16 cellular contexts compared by ENCODE assay signal in genomic region chr9:121344062-121344696, GRCh38. TPM values are rescaled to one million over a fixed set of nuclear protein-coding genes. Genes with fewer than 3 reads are reported as not detected.
DNase-seq lines count a peak whose midpoint lies in the region; ATAC-seq and TF ChIP-seq lines count a peak whose summit lies in the region.
"Had no signal": no experiment of that assay in that cellular context is flagged by ENCODE, and none has a peak within 500 bp of the region (broad histone marks: within the 10 kb centered on the region; RNA-seq: fewer than 3 reads in every experiment).

No MANE protein-coding gene starts in this region.

- H3K9me3 Mint-ChIP-seq in activated T-helper 17 cell treated with anti-CD3 and anti-CD28 coated beads, Interleukin-2, amount 50 U/mL, for 72 hours: no peaks in the 10 kb centered on the region

- no peaks in the 10 kb centered on the region for H3K9me3 ChIP-seq in parathyroid adenoma (ENCODE audit: control insufficient read depth, low read length)
- H3K9me3 ChIP-seq: BLaER1, ovary, tibial artery had no signal

- no peak overlapping the region for H3K9ac ChIP-seq in parathyroid adenoma
- H3K9ac ChIP-seq: BLaER1 had no signal

- peaks cover 87% of the 10 kb centered on the region for H3K36me3 Mint-ChIP-seq in activated T-helper 17 cell treated with anti-CD3 and anti-CD28 coated beads, Interleukin-2, amount 50 U/mL, for 72 hours (ENCODE audit: low read depth)

- H3K27ac ChIP-seq in parathyroid adenoma: peak overlapping the region; percentile 63
- H3K27ac ChIP-seq: BLaER1, ovary had no signal

- H2AFZ ChIP-seq in parathyroid adenoma: peak overlapping the region; percentile 56

- H3K4me3 Mint-ChIP-seq in activated T-helper 17 cell treated with anti-CD3 and anti-CD28 coated beads, Interleukin-2, amount 50 U/mL, for 72 hours: no peak overlapping the region
- H3K4me3 Mint-ChIP-seq: activated CD4-positive, alpha-beta T cell treated with anti-CD3 and anti-CD28 coated beads for 36 hours had no signal

- no peaks in the 10 kb centered on the region for H3K27me3 Mint-ChIP-seq in activated T-helper 17 cell treated with anti-CD3 and anti-CD28 coated beads, Interleukin-2, amount 50 U/mL, for 72 hours
- H3K27me3 Mint-ChIP-seq: activated CD4-positive, alpha-beta T cell treated with anti-CD3 and anti-CD28 coated beads for 36 hours had no signal

- H3K27me3 ChIP-seq in parathyroid adenoma (ENCODE audit: control insufficient read depth, insufficient read depth, low read length): no peaks in the 10 kb centered on the region
- H3K27me3 ChIP-seq: BLaER1, ovary, tibial artery had no signal

- ATAC-seq in activated T-helper 17 cell treated with anti-CD3 and anti-CD28 coated beads, Interleukin-2, amount 50 U/mL, for 72 hours (replicated peaks): no peak
- ATAC-seq in HG02870 (IDR thresholded peaks at IDR 0.05; ENCODE audit: unreplicated experiment): no peak
- ATAC-seq: activated CD4-positive, alpha-beta T cell treated with anti-CD3 and anti-CD28 coated beads for 36 hours had no signal

- H3K4me1 ChIP-seq in parathyroid adenoma: peaks cover 23% of the 10 kb centered on the region
- H3K4me1 ChIP-seq: BLaER1 had no signal

- H3K36me3 ChIP-seq in parathyroid adenoma (ENCODE audit: control insufficient read depth, insufficient read depth, low read length): no peaks in the 10 kb centered on the region
- H3K36me3 ChIP-seq: BLaER1, ovary had no signal

- H3K4me3 ChIP-seq in parathyroid adenoma (ENCODE audit: low read depth, low read length): no peak overlapping the region
- H3K4me3 ChIP-seq: BLaER1, ovary, tibial artery had no signal

- no peak overlapping the region for H3K4me2 ChIP-seq in parathyroid adenoma (ENCODE audit: low read length)
- H3K4me2 ChIP-seq: BLaER1 had no signal

- H3K27ac Mint-ChIP-seq in activated T-helper 17 cell treated with anti-CD3 and anti-CD28 coated beads, Interleukin-2, amount 50 U/mL, for 72 hours: peak overlapping the region; percentile 1
- H3K27ac Mint-ChIP-seq: activated CD4-positive, alpha-beta T cell treated with anti-CD3 and anti-CD28 coated beads for 36 hours had no signal

- H3K79me2 ChIP-seq in parathyroid adenoma: no peaks in the 10 kb centered on the region

- H3K4me1 Mint-ChIP-seq in activated T-helper 17 cell treated with anti-CD3 and anti-CD28 coated beads, Interleukin-2, amount 50 U/mL, for 72 hours: no peaks in the 10 kb centered on the region

- DNase-seq in DMS79 treated with DMSO at 0.1 percent for 48 hours (lab: John Stamatoyannopoulos, UW): peak; percentile 84
- DNase-seq in NCI-H128 (lab: John Stamatoyannopoulos, UW; ENCODE audit: unreplicated experiment): peak; percentile 83
- no peak for DNase-seq in activated T-cell treated with anti-CD3 and anti-CD28 coated beads, Interleukin-2, amount 50 U/mL, for 1 hour
- DNase-seq in GOT3 (lab: John Stamatoyannopoulos, UW): no peak
- DNase-seq: activated CD4-positive, alpha-beta T cell treated with anti-CD3 and anti-CD28 coated beads for 36 hours; anterior cingulate cortex; dermis blood vessel endothelial cell; DND-41; NCI-H524 treated with DMSO at 0.1 percent for 48 hours; ovary; T-helper 2 cell; tibial artery had no signal

- TF ChIP-seq CTCF in parathyroid adenoma (IDR thresholded peaks at IDR 0.05): no peak

RNA-seq across cellular contexts. Expression of gene STOM, which starts 25.9 kb away (rescaled TPM):
- 10 to 100 TPM; 50.8 to 69.4 TPM for total RNA-seq in activated T-helper 17 cell treated with anti-CD3 and anti-CD28 coated beads, Interleukin-2, amount 50 U/mL, for 72 hours

Comparison
In these comparisons a context has a peak if more than half of its experiments do, and no peak if none do; other contexts are left out.
1. DNase-seq: peak in DMS79 treated with DMSO at 0.1 percent for 48 hours (single experiment) and NCI-H128 (single experiment); none in activated T-cell treated with anti-CD3 and anti-CD28 coated beads, Interleukin-2, amount 50 U/mL, for 1 hour (single experiment) and GOT3 (single experiment).